8 cellular contexts compared by ENCODE assay signal in genomic region chr12:63034601-63035000, GRCh38.
"Had no signal": no experiment of that assay in that cellular context is flagged by ENCODE, and none has a peak within 500 bp of the region (broad histone marks: within the 10 kb centered on the region; RNA-seq: fewer than 3 reads in every experiment).

No MANE protein-coding gene starts in this region.

- H3K27ac ChIP-seq: HL-60, KMS-11 had no signal

- DNase-seq: IMR-90, KBM-7, KG1 had no signal

- ATAC-seq: HepG2, K562 had no signal

- H3K4me2 ChIP-seq: KMS-11 had no signal

- FAIRE-seq: HepG2, HTR-8/SVneo, K562 had no signal

- H3K4me3 ChIP-seq: K562 had no signal
